ENCODE assay signal across 26 cellular contexts in genomic region chr2:208441951-208442350, GRCh38.
"Had no signal": no experiment of that assay in that cellular context is flagged by ENCODE, and none has a peak within 500 bp of the region (broad histone marks: within the 10 kb centered on the region; RNA-seq: fewer than 3 reads in every experiment).

No MANE protein-coding gene starts in this region.

- DNase-seq: activated effector memory CD4-positive, alpha-beta T cell treated with anti-CD3 and anti-CD28 coated beads, Interleukin-2, amount 50 U/mL, for 16 hours; activated effector memory CD4-positive, alpha-beta T cell treated with Interleukin-2 at 50 U/mL for 16 hours; activated gamma-delta T cell; activated gamma-delta T cell treated with Interleukin-2 at 50 U/mL for 16 hours; activated naive CD4-positive, alpha-beta T cell; activated naive CD4-positive, alpha-beta T cell treated with anti-CD3 and anti-CD28 coated beads for 36 hours; activated naive CD4-positive, alpha-beta T cell treated with anti-CD3 and anti-CD28 coated beads, Interleukin-2, amount 10 ng/mL, durations not matched to agents 7 days and 5 days; activated naive CD4-positive, alpha-beta T cell treated with anti-CD3 and anti-CD28 coated beads, Interleukin-2, amount 50 U/mL, for 16 hours; activated naive CD4-positive, alpha-beta T cell treated with Interleukin-2 at 50 U/mL for 16 hours; activated naive CD8-positive, alpha-beta T cell treated with anti-CD3 and anti-CD28 coated beads for 36 hours; activated naive CD8-positive, alpha-beta T cell treated with anti-CD3 and anti-CD28 coated beads, Interleukin-2, amount 10 ng/mL, durations not matched to agents 7 days and 5 days; activated naive CD8-positive, alpha-beta T cell treated with anti-CD3 and anti-CD28 coated beads, Interleukin-2, amount 50 U/mL, for 24 hours; activated T-cell treated with anti-CD3 and anti-CD28 coated beads, Interleukin-2, amount 50 U/mL, for 1 hour; activated T-cell treated with anti-CD3 and anti-CD28 coated beads, Interleukin-2, amount 50 U/mL, for 24 hours; activated T-cell treated with anti-CD3 and anti-CD28 coated beads, Interleukin-2, amount 50 U/mL, for 4 hours; activated T-cell treated with anti-CD3 and anti-CD28 coated beads, Interleukin-2, amount 50 U/mL, for 48 hours; activated T-cell treated with anti-CD3 and anti-CD28 coated beads, Interleukin-2, amount 50 U/mL, for 72 hours; adrenal gland; amniotic stem cell; amygdala; anterior cingulate cortex; aorta; body of pancreas; brain microvascular endothelial cell; central memory CD4-positive, alpha-beta T cell; cerebellar nuclear complex had no signal
